Comparison of ENCODE assay signal across 1 cellular context in genomic region chr6:3001773-3002293, GRCh38.
TF ChIP-seq lines count a peak whose summit lies in the region.

No MANE protein-coding gene starts in this region.

TF ChIP-seq in K562, 482 proteins besides CTCF, POLR2A, EP300 and RAD21 (continued from another document and continues in another):
- TF ChIP-seq, protein P1, sequence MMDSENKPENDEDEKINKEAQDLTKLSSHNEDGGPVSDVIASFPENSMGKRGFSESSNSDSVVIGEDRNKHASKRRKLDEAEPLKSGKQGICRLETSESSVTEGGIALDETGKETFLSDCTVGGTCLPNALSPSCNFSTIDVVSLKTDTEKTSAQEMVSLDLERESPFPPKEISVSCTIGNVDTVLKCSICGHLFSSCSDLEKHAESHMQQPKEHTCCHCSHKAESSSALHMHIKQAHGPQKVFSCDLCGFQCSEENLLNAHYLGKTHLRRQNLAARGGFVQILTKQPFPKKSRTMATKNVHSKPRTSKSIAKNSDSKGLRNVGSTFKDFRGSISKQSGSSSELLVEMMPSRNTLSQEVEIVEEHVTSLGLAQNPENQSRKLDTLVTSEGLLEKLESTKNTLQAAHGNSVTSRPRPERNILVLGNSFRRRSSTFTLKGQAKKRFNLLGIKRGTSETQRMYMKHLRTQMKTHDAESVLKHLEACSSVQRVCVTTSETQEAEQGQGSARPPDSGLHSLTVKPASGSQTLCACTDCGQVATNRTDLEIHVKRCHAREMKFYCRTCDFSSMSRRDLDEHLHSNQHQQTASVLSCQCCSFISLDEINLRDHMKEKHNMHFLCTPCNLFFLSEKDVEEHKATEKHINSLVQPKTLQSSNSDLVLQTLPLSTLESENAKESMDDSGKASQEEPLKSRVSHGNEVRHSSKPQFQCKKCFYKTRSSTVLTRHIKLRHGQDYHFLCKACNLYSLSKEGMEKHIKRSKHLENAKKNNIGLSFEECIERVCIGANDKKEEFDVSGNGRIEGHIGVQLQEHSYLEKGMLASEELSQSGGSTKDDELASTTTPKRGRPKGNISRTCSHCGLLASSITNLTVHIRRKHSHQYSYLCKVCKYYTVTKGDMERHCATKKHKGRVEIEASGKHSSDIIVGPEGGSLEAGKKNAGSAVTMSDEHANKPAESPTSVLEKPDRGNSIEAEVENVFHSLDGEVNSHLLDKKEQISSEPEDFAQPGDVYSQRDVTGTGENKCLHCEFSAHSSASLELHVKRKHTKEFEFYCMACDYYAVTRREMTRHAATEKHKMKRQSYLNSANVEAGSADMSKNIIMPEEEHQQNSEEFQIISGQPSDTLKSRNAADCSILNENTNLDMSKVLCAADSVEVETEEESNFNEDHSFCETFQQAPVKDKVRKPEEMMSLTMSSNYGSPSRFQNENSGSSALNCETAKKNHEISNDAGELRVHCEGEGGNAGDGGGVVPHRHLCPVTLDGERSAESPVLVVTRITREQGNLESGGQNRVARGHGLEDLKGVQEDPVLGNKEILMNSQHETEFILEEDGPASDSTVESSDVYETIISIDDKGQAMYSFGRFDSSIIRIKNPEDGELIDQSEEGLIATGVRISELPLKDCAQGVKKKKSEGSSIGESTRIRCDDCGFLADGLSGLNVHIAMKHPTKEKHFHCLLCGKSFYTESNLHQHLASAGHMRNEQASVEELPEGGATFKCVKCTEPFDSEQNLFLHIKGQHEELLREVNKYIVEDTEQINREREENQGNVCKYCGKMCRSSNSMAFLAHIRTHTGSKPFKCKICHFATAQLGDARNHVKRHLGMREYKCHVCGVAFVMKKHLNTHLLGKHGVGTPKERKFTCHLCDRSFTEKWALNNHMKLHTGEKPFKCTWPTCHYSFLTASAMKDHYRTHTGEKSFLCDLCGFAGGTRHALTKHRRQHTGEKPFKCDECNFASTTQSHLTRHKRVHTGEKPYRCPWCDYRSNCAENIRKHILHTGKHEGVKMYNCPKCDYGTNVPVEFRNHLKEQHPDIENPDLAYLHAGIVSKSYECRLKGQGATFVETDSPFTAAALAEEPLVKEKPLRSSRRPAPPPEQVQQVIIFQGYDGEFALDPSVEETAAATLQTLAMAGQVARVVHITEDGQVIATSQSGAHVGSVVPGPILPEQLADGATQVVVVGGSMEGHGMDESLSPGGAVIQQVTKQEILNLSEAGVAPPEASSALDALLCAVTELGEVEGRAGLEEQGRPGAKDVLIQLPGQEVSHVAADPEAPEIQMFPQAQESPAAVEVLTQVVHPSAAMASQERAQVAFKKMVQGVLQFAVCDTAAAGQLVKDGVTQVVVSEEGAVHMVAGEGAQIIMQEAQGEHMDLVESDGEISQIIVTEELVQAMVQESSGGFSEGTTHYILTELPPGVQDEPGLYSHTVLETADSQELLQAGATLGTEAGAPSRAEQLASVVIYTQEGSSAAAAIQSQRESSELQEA (IDR thresholded peaks at IDR 0.05; ENCODE audit: low read depth) = no peak
- TF ChIP-seq SRSF1 (IDR thresholded peaks at IDR 0.05; ENCODE audit: low read depth, low read length) (no peak), POLR2B (IDR thresholded peaks at IDR 0.05; ENCODE audit: low read depth, partially characterized antibody) (no peak), CREB3L1 (IDR thresholded peaks at IDR 0.05; ENCODE audit: borderline replicate concordance, low read depth) (peak; percentile 57; the same call in 1 of the 2 replicates), FOXA1 (IDR thresholded peaks at IDR 0.05; ENCODE audit: borderline replicate concordance) (no peak), PRMT5 (CRISPR knock-in tag; IDR thresholded peaks at IDR 0.05) (no peak), FOXJ3 (CRISPR knock-in tag; IDR thresholded peaks at IDR 0.05) (no peak; the same call in 1 of the 2 replicates), ZKSCAN3 (CRISPR knock-in tag; IDR thresholded peaks at IDR 0.05) (no peak), HMGN3 (IDR thresholded peaks at IDR 0.05; ENCODE audit: borderline replicate concordance, extremely low read depth, insufficient read length, low read depth, low read length) (no peak), KDM2B (CRISPR knock-in tag; IDR thresholded peaks at IDR 0.05) (no peak), NFIC (IDR thresholded peaks at IDR 0.05) (peak; percentile 59), ARNT (IDR thresholded peaks at IDR 0.05) (peak in 1 of 2 experiments; percentile 93; a peak in 2 of 4 replicates), TBL1XR1 (IDR thresholded peaks at IDR 0.05; ENCODE audit: low read length in 2 of 2) (peak in 1 of 2 experiments; percentile 88; a peak in 2 of 4 replicates), POLR3A (IDR thresholded peaks at IDR 0.05; ENCODE audit: borderline replicate concordance, extremely low read depth, insufficient read depth, insufficient read length) (no peak), ZC3H8 (IDR thresholded peaks at IDR 0.05) (no peak), ERF (CRISPR knock-in tag; IDR thresholded peaks at IDR 0.05) (no peak), IFI16 (CRISPR knock-in tag; IDR thresholded peaks at IDR 0.05) (no peak), ZNF551 (CRISPR knock-in tag; IDR thresholded peaks at IDR 0.05) (no peak), ZBTB49 (CRISPR knock-in tag; IDR thresholded peaks at IDR 0.05; ENCODE audit: borderline replicate concordance) (0 out of 2 replicates have a peak, but pooled peaks have one; percentile 7), KLF6 (CRISPR knock-in tag; IDR thresholded peaks at IDR 0.05; ENCODE audit: borderline replicate concordance) (peak; percentile 7; the same call in 1 of the 2 replicates), NRF1 (conservative IDR thresholded peaks at IDR 0.05 in 1 of 2, IDR thresholded peaks at IDR 0.05 in 1 of 2) (0 out of 4 replicates have a peak, but pooled peaks of 1 of the 2 experiments have one; percentile 19), E2F3 (CRISPR knock-in tag; IDR thresholded peaks at IDR 0.05) (no peak), NCOA2 (IDR thresholded peaks at IDR 0.05; ENCODE audit: partially characterized antibody in 2 of 2) (no peak), ZNF77 (CRISPR knock-in tag; IDR thresholded peaks at IDR 0.05) (no peak), ZNF778 (CRISPR knock-in tag; IDR thresholded peaks at IDR 0.05) (no peak), BCL6 (CRISPR knock-in tag; IDR thresholded peaks at IDR 0.05) (no peak), SIX5 (IDR thresholded peaks at IDR 0.05; ENCODE audit: borderline replicate concordance in 1 of 2, insufficient read depth in 1 of 2, low read depth in 1 of 2, low read length in 2 of 2) (no peak), XRCC4 (IDR thresholded peaks at IDR 0.05; ENCODE audit: extremely low read depth, insufficient read depth, insufficient read length) (no peak), HSF4 (CRISPR knock-in tag; IDR thresholded peaks at IDR 0.05; ENCODE audit: borderline replicate concordance) (0 out of 2 replicates have a peak, but pooled peaks have one; percentile 10), BMI1 (IDR thresholded peaks at IDR 0.05; ENCODE audit: low read length) (no peak), CEBPG (CRISPR knock-in tag; IDR thresholded peaks at IDR 0.05) (peak; percentile 84), CEBPG (tag; conservative IDR thresholded peaks at IDR 0.05 in 1 of 2, IDR thresholded peaks at IDR 0.05 in 1 of 2) (peak; percentile 36 to 47; a peak in 1 of 4 replicates), ZSCAN29 (IDR thresholded peaks at IDR 0.05) (no peak), TEAD4 (IDR thresholded peaks at IDR 0.05; ENCODE audit: low read length) (peak; percentile 74), TEAD4 (CRISPR knock-in tag; IDR thresholded peaks at IDR 0.05; ENCODE audit: borderline replicate concordance) (no peak), SRSF9 (IDR thresholded peaks at IDR 0.05; ENCODE audit: borderline replicate concordance, low read depth, low read length) (no peak), MTF1 (CRISPR knock-in tag; IDR thresholded peaks at IDR 0.05; ENCODE audit: borderline replicate concordance) (no peak)
- TF ChIP-seq, protein P2, sequence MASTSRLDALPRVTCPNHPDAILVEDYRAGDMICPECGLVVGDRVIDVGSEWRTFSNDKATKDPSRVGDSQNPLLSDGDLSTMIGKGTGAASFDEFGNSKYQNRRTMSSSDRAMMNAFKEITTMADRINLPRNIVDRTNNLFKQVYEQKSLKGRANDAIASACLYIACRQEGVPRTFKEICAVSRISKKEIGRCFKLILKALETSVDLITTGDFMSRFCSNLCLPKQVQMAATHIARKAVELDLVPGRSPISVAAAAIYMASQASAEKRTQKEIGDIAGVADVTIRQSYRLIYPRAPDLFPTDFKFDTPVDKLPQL (IDR thresholded peaks at IDR 0.05; ENCODE audit: extremely low read depth, insufficient read length) = peak; percentile 30
- TF ChIP-seq, protein P3, sequence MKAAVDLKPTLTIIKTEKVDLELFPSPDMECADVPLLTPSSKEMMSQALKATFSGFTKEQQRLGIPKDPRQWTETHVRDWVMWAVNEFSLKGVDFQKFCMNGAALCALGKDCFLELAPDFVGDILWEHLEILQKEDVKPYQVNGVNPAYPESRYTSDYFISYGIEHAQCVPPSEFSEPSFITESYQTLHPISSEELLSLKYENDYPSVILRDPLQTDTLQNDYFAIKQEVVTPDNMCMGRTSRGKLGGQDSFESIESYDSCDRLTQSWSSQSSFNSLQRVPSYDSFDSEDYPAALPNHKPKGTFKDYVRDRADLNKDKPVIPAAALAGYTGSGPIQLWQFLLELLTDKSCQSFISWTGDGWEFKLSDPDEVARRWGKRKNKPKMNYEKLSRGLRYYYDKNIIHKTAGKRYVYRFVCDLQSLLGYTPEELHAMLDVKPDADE (conservative IDR thresholded peaks at IDR 0.05; ENCODE audit: control insufficient read depth, low read depth, low read length) = no peak
- TF ChIP-seq, protein P4, sequence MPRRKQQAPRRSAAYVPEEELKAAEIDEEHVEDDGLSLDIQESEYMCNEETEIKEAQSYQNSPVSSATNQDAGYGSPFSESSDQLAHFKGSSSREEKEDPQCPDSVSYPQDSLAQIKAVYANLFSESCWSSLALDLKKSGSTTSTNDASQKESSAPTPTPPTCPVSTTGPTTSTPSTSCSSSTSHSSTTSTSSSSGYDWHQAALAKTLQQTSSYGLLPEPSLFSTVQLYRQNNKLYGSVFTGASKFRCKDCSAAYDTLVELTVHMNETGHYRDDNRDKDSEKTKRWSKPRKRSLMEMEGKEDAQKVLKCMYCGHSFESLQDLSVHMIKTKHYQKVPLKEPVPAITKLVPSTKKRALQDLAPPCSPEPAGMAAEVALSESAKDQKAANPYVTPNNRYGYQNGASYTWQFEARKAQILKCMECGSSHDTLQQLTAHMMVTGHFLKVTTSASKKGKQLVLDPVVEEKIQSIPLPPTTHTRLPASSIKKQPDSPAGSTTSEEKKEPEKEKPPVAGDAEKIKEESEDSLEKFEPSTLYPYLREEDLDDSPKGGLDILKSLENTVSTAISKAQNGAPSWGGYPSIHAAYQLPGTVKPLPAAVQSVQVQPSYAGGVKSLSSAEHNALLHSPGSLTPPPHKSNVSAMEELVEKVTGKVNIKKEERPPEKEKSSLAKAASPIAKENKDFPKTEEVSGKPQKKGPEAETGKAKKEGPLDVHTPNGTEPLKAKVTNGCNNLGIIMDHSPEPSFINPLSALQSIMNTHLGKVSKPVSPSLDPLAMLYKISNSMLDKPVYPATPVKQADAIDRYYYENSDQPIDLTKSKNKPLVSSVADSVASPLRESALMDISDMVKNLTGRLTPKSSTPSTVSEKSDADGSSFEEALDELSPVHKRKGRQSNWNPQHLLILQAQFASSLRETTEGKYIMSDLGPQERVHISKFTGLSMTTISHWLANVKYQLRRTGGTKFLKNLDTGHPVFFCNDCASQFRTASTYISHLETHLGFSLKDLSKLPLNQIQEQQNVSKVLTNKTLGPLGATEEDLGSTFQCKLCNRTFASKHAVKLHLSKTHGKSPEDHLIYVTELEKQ (CRISPR knock-in tag; IDR thresholded peaks at IDR 0.05) = no peak
- TF ChIP-seq, protein P5, sequence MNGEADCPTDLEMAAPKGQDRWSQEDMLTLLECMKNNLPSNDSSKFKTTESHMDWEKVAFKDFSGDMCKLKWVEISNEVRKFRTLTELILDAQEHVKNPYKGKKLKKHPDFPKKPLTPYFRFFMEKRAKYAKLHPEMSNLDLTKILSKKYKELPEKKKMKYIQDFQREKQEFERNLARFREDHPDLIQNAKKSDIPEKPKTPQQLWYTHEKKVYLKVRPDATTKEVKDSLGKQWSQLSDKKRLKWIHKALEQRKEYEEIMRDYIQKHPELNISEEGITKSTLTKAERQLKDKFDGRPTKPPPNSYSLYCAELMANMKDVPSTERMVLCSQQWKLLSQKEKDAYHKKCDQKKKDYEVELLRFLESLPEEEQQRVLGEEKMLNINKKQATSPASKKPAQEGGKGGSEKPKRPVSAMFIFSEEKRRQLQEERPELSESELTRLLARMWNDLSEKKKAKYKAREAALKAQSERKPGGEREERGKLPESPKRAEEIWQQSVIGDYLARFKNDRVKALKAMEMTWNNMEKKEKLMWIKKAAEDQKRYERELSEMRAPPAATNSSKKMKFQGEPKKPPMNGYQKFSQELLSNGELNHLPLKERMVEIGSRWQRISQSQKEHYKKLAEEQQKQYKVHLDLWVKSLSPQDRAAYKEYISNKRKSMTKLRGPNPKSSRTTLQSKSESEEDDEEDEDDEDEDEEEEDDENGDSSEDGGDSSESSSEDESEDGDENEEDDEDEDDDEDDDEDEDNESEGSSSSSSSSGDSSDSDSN (IDR thresholded peaks at IDR 0.05; ENCODE audit: borderline replicate concordance in 1 of 2, low read depth in 2 of 2, low read length in 2 of 2) = no peak
- TF ChIP-seq, protein P6, sequence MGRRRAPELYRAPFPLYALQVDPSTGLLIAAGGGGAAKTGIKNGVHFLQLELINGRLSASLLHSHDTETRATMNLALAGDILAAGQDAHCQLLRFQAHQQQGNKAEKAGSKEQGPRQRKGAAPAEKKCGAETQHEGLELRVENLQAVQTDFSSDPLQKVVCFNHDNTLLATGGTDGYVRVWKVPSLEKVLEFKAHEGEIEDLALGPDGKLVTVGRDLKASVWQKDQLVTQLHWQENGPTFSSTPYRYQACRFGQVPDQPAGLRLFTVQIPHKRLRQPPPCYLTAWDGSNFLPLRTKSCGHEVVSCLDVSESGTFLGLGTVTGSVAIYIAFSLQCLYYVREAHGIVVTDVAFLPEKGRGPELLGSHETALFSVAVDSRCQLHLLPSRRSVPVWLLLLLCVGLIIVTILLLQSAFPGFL (CRISPR knock-in tag; IDR thresholded peaks at IDR 0.05) = no peak
